Comparison of ENCODE assay signal across 8 cellular contexts in the genomic region with DNA sequence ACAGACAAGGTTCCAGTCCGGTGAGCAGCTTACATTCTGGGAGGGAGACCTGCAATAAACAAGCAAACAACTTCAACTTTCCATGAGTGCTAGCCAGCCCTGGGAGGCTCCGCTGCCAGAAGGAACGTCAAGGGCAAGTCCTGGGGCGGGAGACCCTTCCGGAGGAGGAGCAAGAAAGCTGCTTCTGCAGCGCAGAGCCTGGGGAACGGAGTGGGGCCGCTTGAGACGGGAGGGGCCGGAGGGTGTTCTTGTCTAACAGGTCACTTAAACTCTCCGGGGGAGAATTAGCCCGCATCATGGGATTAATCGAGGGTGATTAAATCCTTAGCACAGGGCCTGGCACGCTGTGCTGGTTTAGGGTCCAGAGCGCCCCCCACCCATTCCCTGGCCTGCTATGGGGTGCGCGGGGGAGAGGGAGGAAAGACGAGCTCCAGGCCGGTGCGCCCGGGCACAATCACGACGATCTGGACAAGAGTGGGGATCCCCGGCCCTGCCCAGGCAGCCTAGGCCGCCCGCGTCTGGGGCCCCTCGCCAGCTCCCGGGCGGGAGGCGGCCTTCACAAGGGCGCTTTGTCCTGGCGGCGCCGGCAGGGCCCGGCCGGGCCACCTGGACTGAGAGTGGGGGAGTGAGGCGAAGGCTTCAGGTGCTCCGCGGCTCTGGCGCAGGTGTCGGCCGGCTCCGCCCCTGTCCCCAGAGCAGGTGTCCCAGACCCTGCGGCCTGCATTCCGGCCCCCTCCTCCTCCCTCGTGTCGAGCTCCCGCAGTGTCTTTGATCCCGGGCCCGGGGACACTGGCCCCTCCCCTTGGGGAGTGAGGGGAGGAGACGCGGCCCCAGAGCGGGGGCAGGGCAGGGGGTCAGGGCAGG. TPM values are rescaled to one million over a fixed set of nuclear protein-coding genes. Genes with fewer than 3 reads are reported as not detected.
DNase-seq lines count a peak whose midpoint lies in the region; ATAC-seq and TF ChIP-seq lines count a peak whose summit lies in the region.

No MANE protein-coding gene starts in this region.

- no peak for DNase-seq in activated naive CD4-positive, alpha-beta T cell (lab: John Stamatoyannopoulos, UW)
- peak; percentile 96 for DNase-seq in SW480 (ENCODE audit: low spot score)
- DNase-seq in right cardiac atrium = peak in 2 of 3 donors; percentile 62 to 66
- DNase-seq in gastrocnemius medialis = peak in 1 of 2 donors; percentile 11
- DNase-seq in GDM1 (lab: John Stamatoyannopoulos, UW) = no peak
- DNase-seq in activated CD8-positive, alpha-beta memory T cell treated with anti-CD3 and anti-CD28 coated beads, Interleukin-2, amount 50 U/mL, for 48 hours = no peak
- no peak for DNase-seq in cortex of kidney (lab: John Stamatoyannopoulos, UW)

- intact Hi-C loops in right cardiac atrium (cut with DNase I) (no loop called here), gastrocnemius medialis (cut with DNase I; ENCODE audit: low total_unique reads) (no loop called here)

- H3K36me3 ChIP-seq in gastrocnemius medialis = no peaks in the 10 kb centered on the region

- peaks cover 42% of the 10 kb centered on the region for H3K4me1 Mint-ChIP-seq in activated naive CD4-positive, alpha-beta T cell treated with anti-CD3 and anti-CD28 coated beads, Interleukin-2, amount 50 U/mL, for 24 hours

- H3K9me3 ChIP-seq in right cardiac atrium (ENCODE audit: control insufficient read depth, low read length) = no peaks in the 10 kb centered on the region
- no peaks in the 10 kb centered on the region for H3K9me3 ChIP-seq in gastrocnemius medialis

- no peak for ATAC-seq in right cardiac atrium
- ATAC-seq in gastrocnemius medialis = no peak

- H3K4me3 ChIP-seq in right cardiac atrium (ENCODE audit: low read length) = peak overlapping the region; percentile 44
- peak overlapping the region in 3 of 4 donors; percentile 25 to 44 (median 30) for H3K4me3 ChIP-seq in gastrocnemius medialis

- H3K4me1 ChIP-seq in right cardiac atrium (ENCODE audit: control insufficient read depth, insufficient read depth, low read length) (no peaks in the 10 kb centered on the region), gastrocnemius medialis (peaks cover 12 to 13% of the 10 kb centered on the region in 2 donors)

- in situ Hi-C loops in gastrocnemius medialis (cut with MboI; ENCODE audit: low sequenced_read_pairs in 4 of 4) = no loop called here

- no peak for TF ChIP-seq CTCF in gastrocnemius medialis (IDR thresholded peaks at IDR 0.05 in 4 of 5, conservative IDR thresholded peaks at IDR 0.05 in 1 of 5)

- no peak for TF ChIP-seq POLR2A in gastrocnemius medialis (IDR thresholded peaks at IDR 0.05)

- no peak overlapping the region for H3K27ac ChIP-seq in right cardiac atrium (ENCODE audit: low read length)
- no peak overlapping the region for H3K27ac ChIP-seq in gastrocnemius medialis

- peak overlapping the region; percentile 74 for H3K4me3 Mint-ChIP-seq in activated naive CD4-positive, alpha-beta T cell treated with anti-CD3 and anti-CD28 coated beads, Interleukin-2, amount 50 U/mL, for 24 hours

- peaks cover 1% of the 10 kb centered on the region for H3K36me3 Mint-ChIP-seq in activated naive CD4-positive, alpha-beta T cell treated with anti-CD3 and anti-CD28 coated beads, Interleukin-2, amount 50 U/mL, for 24 hours

- H3K27ac Mint-ChIP-seq in activated naive CD4-positive, alpha-beta T cell treated with anti-CD3 and anti-CD28 coated beads, Interleukin-2, amount 50 U/mL, for 24 hours = peak overlapping the region; percentile 23

- peaks cover 11% of the 10 kb centered on the region for H3K27me3 Mint-ChIP-seq in activated naive CD4-positive, alpha-beta T cell treated with anti-CD3 and anti-CD28 coated beads, Interleukin-2, amount 50 U/mL, for 24 hours

- H3K27me3 ChIP-seq in right cardiac atrium (ENCODE audit: control insufficient read depth, insufficient read depth) = no peaks in the 10 kb centered on the region
- peaks cover 27 to 42% (median 33%) of the 10 kb centered on the region in 3 donors for H3K27me3 ChIP-seq in gastrocnemius medialis

- no peaks in the 10 kb centered on the region for H3K9me3 Mint-ChIP-seq in activated naive CD4-positive, alpha-beta T cell treated with anti-CD3 and anti-CD28 coated beads, Interleukin-2, amount 50 U/mL, for 24 hours

- 31% methylated on average over 54 of the region's 54 CpGs for WGBS in right cardiac atrium

RNA-seq across cellular contexts. Expression of gene LARGE2, which starts 0.7 kb away (rescaled TPM):
- total RNA-seq in right cardiac atrium (under 1 TPM in 3 of 4 donors, not detected in 1; 0.18 to 0.48 (median 0.20) TPM), gastrocnemius medialis (not detected)
- 0.32 TPM for polyA plus RNA-seq in right cardiac atrium

RNA-seq across cellular contexts. Expression of gene PEX16, which starts 4.1 kb away (rescaled TPM):
- total RNA-seq in right cardiac atrium (10 to 100 TPM; 14.3 to 17.7 (median 15.9) TPM), gastrocnemius medialis (10 to 100 TPM; 18.5 to 27.2 (median 20.5) TPM)
- 16.7 TPM for polyA plus RNA-seq in right cardiac atrium

RNA-seq across cellular contexts. Expression of gene FREY1, which starts 14.7 kb away (rescaled TPM):
- under 1 TPM in 3 of 4 donors, not detected in 1; 0.42 to 0.68 (median 0.50) TPM for total RNA-seq in right cardiac atrium
- polyA plus RNA-seq in right cardiac atrium = 0.18 TPM
- total RNA-seq in gastrocnemius medialis = not detected

RNA-seq across cellular contexts. Expression of gene MAPK8IP1, which starts 36.3 kb away (rescaled TPM):
- total RNA-seq in right cardiac atrium (1 to 10 TPM; 5.8 to 7.4 (median 6.3) TPM), gastrocnemius medialis (1 to 10 TPM; 1.4 to 4.0 (median 1.9) TPM)
- polyA plus RNA-seq in right cardiac atrium = 6.4 TPM

Comparison
In these comparisons a context has a peak if more than half of its experiments do, and no peak if none do; other contexts are left out.
1. DNase-seq: peak in SW480 (single experiment) and right cardiac atrium (2 of 3); none in activated naive CD4-positive, alpha-beta T cell (0 of 4), GDM1 (single experiment), activated CD8-positive, alpha-beta memory T cell treated with anti-CD3 and anti-CD28 coated beads, Interleukin-2, amount 50 U/mL, for 48 hours (single experiment) and cortex of kidney (single experiment).